Comparison of ENCODE assay signal across 27 cellular contexts in the genomic region with DNA sequence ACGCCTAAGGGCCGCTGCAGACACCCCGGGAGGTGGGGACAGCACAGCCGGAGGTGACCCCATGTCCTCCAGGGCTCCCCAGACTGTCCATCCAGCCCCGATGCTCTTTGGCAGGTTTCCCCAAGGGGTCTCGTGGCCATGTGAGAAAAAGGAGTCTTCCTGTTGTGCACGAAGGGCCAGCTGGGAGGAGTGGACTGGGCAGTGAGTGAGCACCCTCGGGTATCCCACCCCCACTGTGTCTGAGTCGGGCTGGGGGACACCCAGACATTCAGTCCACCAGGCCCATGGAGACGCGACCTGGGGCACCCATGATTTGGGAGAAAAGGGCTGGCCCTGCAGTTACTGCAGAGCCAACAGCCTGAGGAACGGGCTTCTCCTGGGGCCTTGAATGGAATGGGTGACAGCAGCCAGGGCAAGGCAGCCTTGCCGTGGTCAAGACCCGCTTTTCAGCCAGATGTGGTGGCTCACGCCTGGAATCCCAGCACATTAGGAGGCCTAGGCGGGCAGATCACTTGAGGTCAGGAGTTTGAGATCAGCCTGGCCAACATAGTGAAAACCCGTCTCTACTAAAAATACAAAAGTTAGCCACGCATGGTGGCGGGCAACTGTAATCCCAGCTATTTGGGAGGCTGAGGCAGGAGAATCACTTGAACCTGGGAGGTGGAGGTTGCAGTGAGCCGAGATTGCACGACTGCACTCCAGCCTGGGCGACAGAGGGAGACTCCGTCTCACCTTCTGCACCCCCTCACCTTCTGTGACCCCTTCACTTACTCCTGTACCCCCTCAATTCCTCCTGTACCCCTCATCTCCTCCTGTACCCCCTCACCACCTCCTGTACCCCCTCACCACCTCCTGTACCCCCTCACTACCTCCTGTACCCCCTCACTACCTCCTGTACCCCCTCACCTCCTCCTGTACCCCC. TPM values are rescaled to one million over a fixed set of nuclear protein-coding genes. Genes with fewer than 3 reads are reported as not detected.
DNase-seq lines count a peak whose midpoint lies in the region; ATAC-seq and TF ChIP-seq lines count a peak whose summit lies in the region.
"Had no signal": no experiment of that assay in that cellular context is flagged by ENCODE, and none has a peak within 500 bp of the region (broad histone marks: within the 10 kb centered on the region; RNA-seq: fewer than 3 reads in every experiment).

No MANE protein-coding gene starts in this region.

- no CpG with 5 or more reads among the region's 23 CpGs for WGBS in neuronal stem cell (ENCODE audit: extremely low coverage in 2 of 2, insufficient read length in 2 of 2, insufficient replicate concordance in 1 of 2), 2 donors
- 97% methylated on average over 22 of the region's 23 CpGs for WGBS in mesenchymal stem cell

- H3K4me1 ChIP-seq in neuronal stem cell (ENCODE audit: control insufficient read depth in 2 of 2, insufficient read depth in 1 of 2, low read depth in 1 of 2, low read length in 2 of 2) (no peaks in the 10 kb centered on the region), mesenchymal stem cell (ENCODE audit: control insufficient read depth, insufficient read depth, low read depth, low read length) (peaks cover 7% of the 10 kb centered on the region)
- H3K4me1 ChIP-seq: breast epithelium, neural progenitor cell, SJSA1 had no signal

- no peak overlapping the region for H3K4me3 Mint-ChIP-seq in stimulated activated naive CD8-positive, alpha-beta T cell treated with anti-CD3 and anti-CD28 coated beads, Interleukin-15, amount 100 ng/mL, for 72 hours
- no peak overlapping the region for H3K4me3 Mint-ChIP-seq in endothelial cell (ENCODE audit: unreplicated experiment)
- H3K4me3 Mint-ChIP-seq: activated naive CD8-positive, alpha-beta T cell; CD8-positive, alpha-beta T cell; neural progenitor cell had no signal

- no peaks in the 10 kb centered on the region for H3K9me3 Mint-ChIP-seq in stimulated activated naive CD8-positive, alpha-beta T cell treated with anti-CD3 and anti-CD28 coated beads, Interleukin-15, amount 100 ng/mL, for 72 hours
- no peaks in the 10 kb centered on the region for H3K9me3 Mint-ChIP-seq in endothelial cell (ENCODE audit: unreplicated experiment)
- H3K9me3 Mint-ChIP-seq: CD8-positive, alpha-beta T cell; neural progenitor cell had no signal

- no peak overlapping the region for H3K4ac ChIP-seq in neuronal stem cell (ENCODE audit: low read length)
- H3K4ac ChIP-seq in mesenchymal stem cell (ENCODE audit: low read depth in 1 of 2, low read length in 2 of 2), result no peak overlapping the region

- H3K23ac ChIP-seq in neuronal stem cell (ENCODE audit: low read depth, low read length, poor library complexity) (peak overlapping the region; percentile 55), mesenchymal stem cell (ENCODE audit: low read length in 2 of 2) (no peak overlapping the region)

- H3K18ac ChIP-seq in neuronal stem cell (ENCODE audit: low read length), result no peak overlapping the region
- H3K18ac ChIP-seq in mesenchymal stem cell (ENCODE audit: low read depth in 1 of 2, low read length in 2 of 2), result no peak overlapping the region

- H3K79me1 ChIP-seq in neuronal stem cell (ENCODE audit: low read depth, low read length), result peaks cover 3% of the 10 kb centered on the region
- no peaks in the 10 kb centered on the region for H3K79me1 ChIP-seq in mesenchymal stem cell (replicated peaks; ENCODE audit: low read length, poor library complexity, severe bottlenecking)

- H2AK5ac ChIP-seq in neuronal stem cell (ENCODE audit: low read depth, low read length), result no peak overlapping the region
- no peak overlapping the region for H2AK5ac ChIP-seq in mesenchymal stem cell (ENCODE audit: low read length, severe bottlenecking)

- H2BK120ac ChIP-seq in neuronal stem cell (ENCODE audit: low read depth, low read length) (no peak overlapping the region), mesenchymal stem cell (ENCODE audit: low read depth, low read length) (no peak overlapping the region)

- peaks cover 20% of the 10 kb centered on the region for H3K36me3 Mint-ChIP-seq in endothelial cell (ENCODE audit: low read depth, unreplicated experiment)
- H3K36me3 Mint-ChIP-seq: activated naive CD8-positive, alpha-beta T cell had no signal

- H2BK5ac ChIP-seq in neuronal stem cell (ENCODE audit: low read length), result no peak overlapping the region
- H2BK5ac ChIP-seq in mesenchymal stem cell (ENCODE audit: low read depth, low read length, poor library complexity, severe bottlenecking), result no peak overlapping the region

- no peak for TF ChIP-seq CTCF in endothelial cell (IDR thresholded peaks at IDR 0.05; ENCODE audit: unreplicated experiment)

- H3K4me2 ChIP-seq in neuronal stem cell (ENCODE audit: insufficient read depth, low read length, poor library complexity, severe bottlenecking), result no peak overlapping the region
- no peak overlapping the region for H3K4me2 ChIP-seq in mesenchymal stem cell (ENCODE audit: low read length, poor library complexity, severe bottlenecking)
- H3K4me2 ChIP-seq: neural progenitor cell, PC-9 had no signal

- ATAC-seq in stimulated activated naive CD8-positive, alpha-beta T cell treated with anti-CD3 and anti-CD28 coated beads, Interleukin-15, amount 100 ng/mL, for 72 hours, result peak; percentile 19
- no peak for ATAC-seq in stimulated activated naive CD8-positive, alpha-beta T cell treated with anti-CD3 and anti-CD28 coated beads, Interleukin-15, Interleukin-2, amounts not matched to agents 100 U/mL and 50 U/mL, for 24 hours
- ATAC-seq in HG02763 (IDR thresholded peaks at IDR 0.05; ENCODE audit: unreplicated experiment) (no peak), HG02571 (IDR thresholded peaks at IDR 0.05; ENCODE audit: unreplicated experiment) (no peak), HG03039 (IDR thresholded peaks at IDR 0.05; ENCODE audit: unreplicated experiment) (no peak)
- ATAC-seq: CD8-positive, alpha-beta T cell; sciatic nerve had no signal

- H3K36me3 ChIP-seq in neuronal stem cell (replicated peaks in 1 of 2; ENCODE audit: control insufficient read depth in 2 of 2, insufficient read depth in 2 of 2, low read length in 2 of 2), result peaks cover 24 to 61% of the 10 kb centered on the region in 2 donors
- H3K36me3 ChIP-seq in mesenchymal stem cell (ENCODE audit: control insufficient read depth in 1 of 2, insufficient read depth in 2 of 2, low read depth in 1 of 2, low read length in 2 of 2), result peaks cover 24 to 44% of the 10 kb centered on the region in 2 experiments
- H3K36me3 ChIP-seq: breast epithelium, neural progenitor cell, SJSA1 had no signal

- H3K9me3 ChIP-seq in neuronal stem cell (replicated peaks in 1 of 2; ENCODE audit: control insufficient read depth in 2 of 2, insufficient read depth in 1 of 2, low read depth in 1 of 2, low read length in 2 of 2) (no peaks in the 10 kb centered on the region), mesenchymal stem cell (ENCODE audit: control insufficient read depth, low read length) (no peaks in the 10 kb centered on the region)
- H3K9me3 ChIP-seq: breast epithelium, SJSA1 had no signal

- H4K8ac ChIP-seq in neuronal stem cell (ENCODE audit: low read depth, low read length) (no peak overlapping the region), mesenchymal stem cell (ENCODE audit: low read length) (no peak overlapping the region)

- no peak overlapping the region for H3K27ac ChIP-seq in neuronal stem cell (replicated peaks; ENCODE audit: low read length)
- no peak overlapping the region for H3K27ac ChIP-seq in mesenchymal stem cell (ENCODE audit: low read length, poor library complexity, severe bottlenecking)
- H3K27ac ChIP-seq: breast epithelium, neural progenitor cell, PC-9, SJSA1, WERI-Rb-1 had no signal

- H3K4me1 Mint-ChIP-seq in stimulated activated naive CD8-positive, alpha-beta T cell treated with anti-CD3 and anti-CD28 coated beads, Interleukin-15, amount 100 ng/mL, for 72 hours, result no peaks in the 10 kb centered on the region
- H3K4me1 Mint-ChIP-seq in endothelial cell (ENCODE audit: unreplicated experiment), result peaks cover 23% of the 10 kb centered on the region

- peak overlapping the region in 1 of 2 donors; percentile 34 for H3K27ac Mint-ChIP-seq in stimulated activated naive CD8-positive, alpha-beta T cell treated with anti-CD3 and anti-CD28 coated beads, Interleukin-15, amount 100 ng/mL, for 72 hours
- peak overlapping the region; percentile 42 for H3K27ac Mint-ChIP-seq in endothelial cell (ENCODE audit: unreplicated experiment)
- H3K27ac Mint-ChIP-seq: activated naive CD8-positive, alpha-beta T cell; CD8-positive, alpha-beta T cell; neural progenitor cell had no signal

- no peak overlapping the region for H2BK15ac ChIP-seq in neuronal stem cell (ENCODE audit: low read length)
- no peak overlapping the region for H2BK15ac ChIP-seq in mesenchymal stem cell (ENCODE audit: low read depth, poor library complexity, severe bottlenecking)

- H3K9ac ChIP-seq in neuronal stem cell (ENCODE audit: low read depth, low read length, poor library complexity) (no peak overlapping the region), mesenchymal stem cell (ENCODE audit: low read length) (no peak overlapping the region)
- H3K9ac ChIP-seq: neural progenitor cell had no signal

- H3K14ac ChIP-seq in neuronal stem cell (ENCODE audit: low read length) (no peak overlapping the region), mesenchymal stem cell (ENCODE audit: low read length in 2 of 2) (no peak overlapping the region)

- DNase-seq in stimulated activated naive CD8-positive, alpha-beta T cell treated with anti-CD3 and anti-CD28 coated beads, Interleukin-15, amount 100 ng/mL, for 72 hours, result no peak
- DNase-seq in stimulated activated naive CD8-positive, alpha-beta T cell treated with anti-CD3 and anti-CD28 coated beads, Interleukin-15, Interleukin-2, amounts not matched to agents 100 U/mL and 50 U/mL, for 24 hours, result no peak
- no peak for DNase-seq in endothelial cell (ENCODE audit: low spot score)
- DNase-seq in neuronal stem cell (ENCODE audit: low spot score), result no peak
- no peak for DNase-seq in mesenchymal stem cell
- DNase-seq: activated CD4-positive, alpha-beta T cell treated with anti-CD3 and anti-CD28 coated beads for 4 hours; CD8-positive, alpha-beta T cell; EL; GOT3; hippocampal formation; NCI-H146; NCI-H2107; NCI-H345; NCI-H69; PC-9; stimulated activated CD4-positive, alpha-beta T cell treated with anti-CD3 and anti-CD28 coated beads, Interleukin-4, amount 100 ng/mL, for 24 hours; WERI-Rb-1 had no signal

- H4K91ac ChIP-seq in neuronal stem cell (ENCODE audit: low read depth, low read length, poor library complexity) (no peak overlapping the region), mesenchymal stem cell (ENCODE audit: low read length) (no peak overlapping the region)

- H2AFZ ChIP-seq in neuronal stem cell (ENCODE audit: low read length) (no peak overlapping the region), mesenchymal stem cell (ENCODE audit: low read depth, low read length) (no peak overlapping the region)
- H2AFZ ChIP-seq: neural progenitor cell, PC-9 had no signal

- no peaks in the 10 kb centered on the region for H3K27me3 ChIP-seq in neuronal stem cell (ENCODE audit: control insufficient read depth in 3 of 3, insufficient read depth in 3 of 3, low read depth in 1 of 3, low read length in 3 of 3)
- no peaks in the 10 kb centered on the region for H3K27me3 ChIP-seq in mesenchymal stem cell (ENCODE audit: control insufficient read depth in 1 of 2, insufficient read depth in 1 of 2, low read length in 2 of 2)
- H3K27me3 ChIP-seq: breast epithelium, neural progenitor cell, SJSA1 had no signal

- H3K27me3 Mint-ChIP-seq in stimulated activated naive CD8-positive, alpha-beta T cell treated with anti-CD3 and anti-CD28 coated beads, Interleukin-15, amount 100 ng/mL, for 72 hours, result no peaks in the 10 kb centered on the region
- H3K27me3 Mint-ChIP-seq in endothelial cell (ENCODE audit: unreplicated experiment), result peaks cover 10% of the 10 kb centered on the region
- H3K27me3 Mint-ChIP-seq: activated naive CD8-positive, alpha-beta T cell had no signal

- no peak overlapping the region for H2BK12ac ChIP-seq in neuronal stem cell (ENCODE audit: low read length)
- no peak overlapping the region for H2BK12ac ChIP-seq in mesenchymal stem cell (ENCODE audit: low read length in 2 of 2)

- H3K4me3 ChIP-seq in neuronal stem cell (ENCODE audit: low read length in 2 of 2), result no peak overlapping the region
- H3K4me3 ChIP-seq in mesenchymal stem cell (ENCODE audit: insufficient read depth in 1 of 2, low read depth in 1 of 2, low read length in 2 of 2), result no peak overlapping the region
- H3K4me3 ChIP-seq: breast epithelium, neural progenitor cell, PC-9, SJSA1 had no signal

RNA-seq across cellular contexts. Expression of a gene that starts 24.1 kb away (rescaled TPM):
- 49.0 TPM for total RNA-seq in endothelial cell (ENCODE audit: unreplicated experiment)
- polyA plus RNA-seq in neuronal stem cell (2013, experiment 1 of 2), result 19.7 TPM
- polyA plus RNA-seq in neuronal stem cell (2013, experiment 2 of 2), result 19.6 TPM
- polyA plus RNA-seq in mesenchymal stem cell (2013, experiment 1 of 2), result 22.1 TPM
- 19.9 TPM for polyA plus RNA-seq in mesenchymal stem cell (2013, experiment 2 of 2)

RNA-seq across cellular contexts. Expression of a gene that starts 56.8 kb away (rescaled TPM):
- not detected for total RNA-seq in endothelial cell (ENCODE audit: unreplicated experiment)
- polyA plus RNA-seq in neuronal stem cell (2013, experiment 1 of 2), result 0.17 TPM
- 0.21 TPM for polyA plus RNA-seq in neuronal stem cell (2013, experiment 2 of 2)
- 0.03 TPM for polyA plus RNA-seq in mesenchymal stem cell (2013, experiment 1 of 2)
- polyA plus RNA-seq in mesenchymal stem cell (2013, experiment 2 of 2), result not detected
- total RNA-seq: A673; breast epithelium; CD8-positive, alpha-beta T cell; PC-9; sciatic nerve; SJSA1; ureter had no signal
